8 cellular contexts compared by ENCODE assay signal in the genomic region with DNA sequence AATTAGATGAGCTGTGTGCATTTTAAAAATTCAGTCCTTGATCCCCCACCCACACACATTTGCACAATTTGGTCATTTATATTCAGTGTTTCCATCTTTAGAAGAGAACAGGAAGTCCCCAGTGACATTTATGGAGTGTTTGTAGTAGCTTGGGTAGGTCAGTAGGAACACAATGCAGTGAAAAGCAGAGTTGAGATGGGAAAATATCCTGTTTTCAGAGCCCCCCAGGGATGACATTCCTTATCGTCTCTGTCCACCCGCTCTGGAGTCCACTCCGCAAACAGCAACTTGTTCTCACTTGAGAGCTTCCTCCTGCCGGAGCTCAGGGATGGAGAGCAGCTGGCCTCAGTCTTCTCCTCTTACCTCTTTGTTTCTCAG.
DNase-seq lines count a peak whose midpoint lies in the region; ATAC-seq and TF ChIP-seq lines count a peak whose summit lies in the region.

No MANE protein-coding gene starts in this region.

- H3K4me1 ChIP-seq in CD8-positive, alpha-beta memory T cell (ENCODE audit: insufficient read depth, low read length): peaks cover 98% of the 10 kb centered on the region
- peaks cover 56% of the 10 kb centered on the region for H3K4me1 ChIP-seq in NT2/D1 (ENCODE audit: insufficient read depth, insufficient read length)
- H3K4me1 ChIP-seq in ectodermal cell (ENCODE audit: control insufficient read depth, insufficient read depth, low read length): peaks cover 80% of the 10 kb centered on the region

- H3K4me1 Mint-ChIP-seq in CD8-positive, alpha-beta memory T cell: peaks cover 97 to 100% (median 97%) of the 10 kb centered on the region in 3 donors

- no peaks in the 10 kb centered on the region for H3K27me3 Mint-ChIP-seq in CD8-positive, alpha-beta memory T cell

- no peaks in the 10 kb centered on the region for H3K9me3 Mint-ChIP-seq in CD8-positive, alpha-beta memory T cell

- TF ChIP-seq CTCF in neural cell (IDR thresholded peaks at IDR 0.05; ENCODE audit: poor library complexity, severe bottlenecking) (no peak), WERI-Rb-1 (IDR thresholded peaks at IDR 0.05; ENCODE audit: low read depth, low read length) (no peak)

- no peak overlapping the region for H3K4me3 ChIP-seq in CD8-positive, alpha-beta memory T cell (ENCODE audit: low read length)
- H3K4me3 ChIP-seq in NT2/D1 (ENCODE audit: insufficient read length, low read depth): no peak overlapping the region
- no peak overlapping the region for H3K4me3 ChIP-seq in ectodermal cell (ENCODE audit: insufficient read depth, low read depth, low read length)
- peak overlapping the region; percentile 18 for H3K4me3 ChIP-seq in neural cell (ENCODE audit: low read length)
- H3K4me3 ChIP-seq in WERI-Rb-1 (ENCODE audit: low read depth, low read length): no peak overlapping the region

- H3K4me3 Mint-ChIP-seq in CD8-positive, alpha-beta memory T cell: peak overlapping the region; percentile 29 to 92 (median 64)

- peaks cover 2% of the 10 kb centered on the region for H3F3A ChIP-seq in neural cell (ENCODE audit: insufficient read depth, low read length, poor library complexity, severe bottlenecking)

- no peak for TF ChIP-seq EP300 in neural cell (conservative IDR thresholded peaks at IDR 0.05; ENCODE audit: poor library complexity, severe bottlenecking)

- H3K27ac Mint-ChIP-seq in CD8-positive, alpha-beta memory T cell: peak overlapping the region; percentile 67 to 96 (median 87)

- no peak for ATAC-seq in HG02798 (IDR thresholded peaks at IDR 0.05; ENCODE audit: poor library complexity, unreplicated experiment)

- H4K20me1 ChIP-seq in neural cell (ENCODE audit: insufficient read depth): no peaks in the 10 kb centered on the region

- H3K36me3 ChIP-seq in CD8-positive, alpha-beta memory T cell (ENCODE audit: insufficient read depth, low read length): peaks cover 31% of the 10 kb centered on the region
- H3K36me3 ChIP-seq in NT2/D1 (ENCODE audit: insufficient read depth, insufficient read length, low read length): peaks cover 46% of the 10 kb centered on the region
- H3K36me3 ChIP-seq in ectodermal cell (ENCODE audit: control insufficient read depth, insufficient read depth, low read length): no peaks in the 10 kb centered on the region
- H3K36me3 ChIP-seq in neural cell (ENCODE audit: insufficient read depth, low read length): no peaks in the 10 kb centered on the region
- peaks cover 92% of the 10 kb centered on the region for H3K36me3 ChIP-seq in WERI-Rb-1

- no peak overlapping the region for H3K4me2 ChIP-seq in neural cell (ENCODE audit: low read length)

- TF ChIP-seq RAD21 in neural cell (conservative IDR thresholded peaks at IDR 0.05): no peak

- POLR2A ChIA-PET in CD8-positive, alpha-beta memory T cell (lab: Charles Lee): interaction anchor here (0.5 to 2.7 kb wide), 8 partner anchors 9 to 177 kb away, joined by 3 to 11 read pairs (median 4); no protein-coding TSS in a partner anchor

- WGBS in ectodermal cell, 2 experiments: 70 to 72% methylated on average over 4 of the region's 4 CpGs

- no peak overlapping the region for H2AFZ ChIP-seq in neural cell (ENCODE audit: low read depth, low read length)

- no peaks in the 10 kb centered on the region for H3K27me3 ChIP-seq in CD8-positive, alpha-beta memory T cell (ENCODE audit: insufficient read depth, low read length, poor library complexity, severe bottlenecking)
- no peaks in the 10 kb centered on the region for H3K27me3 ChIP-seq in NT2/D1 (ENCODE audit: insufficient read depth, insufficient read length)
- no peaks in the 10 kb centered on the region for H3K27me3 ChIP-seq in ectodermal cell (ENCODE audit: control insufficient read depth, insufficient read depth, low read length, poor library complexity, severe bottlenecking)
- no peaks in the 10 kb centered on the region for H3K27me3 ChIP-seq in neural cell (ENCODE audit: insufficient read depth, low read depth, low read length)
- H3K27me3 ChIP-seq in WERI-Rb-1 (ENCODE audit: insufficient read depth, low read depth, severe bottlenecking): no peaks in the 10 kb centered on the region

- H3K9me2 ChIP-seq in neural cell (ENCODE audit: insufficient read depth, low read length): no peaks in the 10 kb centered on the region

- H3K27ac ChIP-seq in CD8-positive, alpha-beta memory T cell (ENCODE audit: low read depth, low read length): no peak overlapping the region
- H3K27ac ChIP-seq in ectodermal cell (ENCODE audit: insufficient read depth, low read depth, low read length, poor library complexity, severe bottlenecking) (peak overlapping the region; percentile 95), neural cell (ENCODE audit: low read length) (no peak overlapping the region), WERI-Rb-1 (no peak overlapping the region)

- H3K9ac ChIP-seq in NT2/D1 (ENCODE audit: insufficient read length, low read depth) (peak overlapping the region; percentile 15), neural cell (ENCODE audit: low read length) (peak overlapping the region; percentile 16)

- peaks cover 14 to 81% (median 25%) of the 10 kb centered on the region in 3 donors for H3K36me3 Mint-ChIP-seq in CD8-positive, alpha-beta memory T cell

- CTCF ChIA-PET in CD8-positive, alpha-beta memory T cell (lab: Charles Lee): interaction anchor here (0.9 to 3.5 kb wide), 12 partner anchors 12 to 141 kb away, joined by 3 to 22 read pairs (median 4); no protein-coding TSS in a partner anchor

- peaks cover 44% of the 10 kb centered on the region for H3K79me2 ChIP-seq in neural cell (replicated peaks; ENCODE audit: insufficient read depth, low read length)

- no peak for DNase-seq in CD8-positive, alpha-beta memory T cell
- DNase-seq in NT2/D1 (ENCODE audit: low read depth, low spot score) (no peak), WERI-Rb-1 (no peak)
- no peak for DNase-seq in activated effector memory CD4-positive, alpha-beta T cell treated with anti-CD3 and anti-CD28 coated beads, Interleukin-2, amount 50 U/mL, for 16 hours
- DNase-seq in stimulated activated CD4-positive, alpha-beta T cell treated with anti-CD3 and anti-CD28 coated beads, Interleukin-4, amount 100 ng/mL, for 24 hours: no peak

- no peaks in the 10 kb centered on the region for H3K9me3 ChIP-seq in CD8-positive, alpha-beta memory T cell (ENCODE audit: low read length)
- H3K9me3 ChIP-seq in NT2/D1 (ENCODE audit: insufficient read depth, low read length): no peaks in the 10 kb centered on the region
- no peaks in the 10 kb centered on the region for H3K9me3 ChIP-seq in ectodermal cell (ENCODE audit: control insufficient read depth, low read length)
- no peaks in the 10 kb centered on the region for H3K9me3 ChIP-seq in neural cell (ENCODE audit: low read length)
- H3K9me3 ChIP-seq in WERI-Rb-1 (ENCODE audit: severe bottlenecking): no peaks in the 10 kb centered on the region

TF ChIP-seq in neural cell, 6 proteins besides CTCF, POLR2A, EP300 and RAD21:
- TF ChIP-seq EZH2 (IDR thresholded peaks at IDR 0.05; ENCODE audit: borderline replicate concordance, insufficient read depth, low read length, poor library complexity, severe bottlenecking) (no peak), POLR2AphosphoS5 (IDR thresholded peaks at IDR 0.05) (no peak), REST (IDR thresholded peaks at IDR 0.05; ENCODE audit: borderline replicate concordance) (no peak), MXI1 (conservative IDR thresholded peaks at IDR 0.05; ENCODE audit: poor library complexity, severe bottlenecking) (no peak), SMC3 (conservative IDR thresholded peaks at IDR 0.05; ENCODE audit: poor library complexity) (no peak), TAF1 (IDR thresholded peaks at IDR 0.05; ENCODE audit: low read depth) (no peak)
